Comparison of ENCODE assay signal across 1 cellular context in genomic region chr18:12038082-12038660, GRCh38.
TF ChIP-seq lines count a peak whose summit lies in the region.

No MANE protein-coding gene starts in this region.

TF ChIP-seq in WTC11, 78 proteins besides CTCF, POLR2A, EP300 and RAD21 (continued from another document):
- no peak for TF ChIP-seq ZNF532 (CRISPR knock-in tag; IDR thresholded peaks at IDR 0.05; ENCODE audit: borderline replicate concordance)
